In the genomic region with DNA sequence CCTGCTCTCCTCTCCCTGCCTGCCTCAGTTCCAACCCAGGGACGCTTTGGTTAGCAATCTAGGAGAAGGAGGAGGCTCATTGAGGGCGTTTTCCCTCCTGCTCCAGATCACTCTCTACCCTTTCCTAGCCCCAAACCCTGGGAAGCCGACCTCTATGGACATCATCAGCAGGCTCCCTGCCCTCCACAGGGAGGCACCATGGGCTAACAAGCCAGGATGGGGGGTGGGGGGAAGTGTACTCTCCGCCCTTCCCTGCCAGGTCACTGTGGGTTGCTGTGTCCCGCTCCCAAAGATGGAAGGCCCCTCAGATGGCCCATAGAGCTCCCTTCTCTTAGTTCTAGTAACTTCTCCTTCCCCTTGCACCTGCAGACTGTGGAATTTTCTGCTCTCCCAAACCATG, we compare ENCODE assay signal across 22 cellular contexts. TPM values are rescaled to one million over a fixed set of nuclear protein-coding genes. Genes with fewer than 3 reads are reported as not detected.
DNase-seq lines count a peak whose midpoint lies in the region; ATAC-seq, FAIRE-seq and TF ChIP-seq lines count a peak whose summit lies in the region.
"Had no signal": no experiment of that assay in that cellular context is flagged by ENCODE, and none has a peak within 500 bp of the region (broad histone marks: within the 10 kb centered on the region; RNA-seq: fewer than 3 reads in every experiment).

No MANE protein-coding gene starts in this region.

- H2AFZ ChIP-seq in K562 (ENCODE audit: low read depth, low read length) = no peak overlapping the region

- POLR2A ChIA-PET in K562 (lab: Yijun Ruan, JAX) = interaction anchor here (1.1 kb wide), 1 partner anchor 16 kb away, joined by 3 read pairs; no protein-coding TSS in a partner anchor

- ATAC-seq in activated naive CD8-positive, alpha-beta T cell treated with anti-CD3 and anti-CD28 coated beads, Interleukin-2, amount 50 U/mL, for 24 hours = peak; percentile 16
- peak; percentile 35; the same call in 1 of the 3 replicates for ATAC-seq in K562
- ATAC-seq in HG03432 (IDR thresholded peaks at IDR 0.05; ENCODE audit: unreplicated experiment) = no peak
- ATAC-seq in GM18519 (IDR thresholded peaks at IDR 0.05; ENCODE audit: low FRiP score, unreplicated experiment) = no peak
- ATAC-seq: CD8-positive, alpha-beta T cell; HCT116 had no signal

- intact Hi-C loops in K562 (cut with micrococcal nuclease) = no loop called here
- intact Hi-C loops in posterior vena cava (cut with DNase I) = no loop called here

- H3K27ac ChIP-seq in K562 (ENCODE audit: extremely low read depth, low read depth, low read length) = no peak overlapping the region
- H3K27ac ChIP-seq: BLaER1, HL-60 had no signal

- no peak for TF ChIP-seq EP300 in K562 (IDR thresholded peaks at IDR 0.05; ENCODE audit: low read length)

- 0 out of 6 replicates have a peak, but pooled peaks of 1 of the 3 experiments have one; percentile 4 for TF ChIP-seq CTCF in K562 (IDR thresholded peaks at IDR 0.05 in 2 of 3, conservative IDR thresholded peaks at IDR 0.05 in 1 of 3; ENCODE audit: insufficient read depth in 2 of 3, low read depth in 1 of 3, low read length in 3 of 3)

- no peaks in the 10 kb centered on the region for H3K9me3 ChIP-seq in K562 (replicated peaks; ENCODE audit: control insufficient read depth, insufficient read depth, low read depth, low read length)
- H3K9me3 ChIP-seq: BLaER1 had no signal

- no peaks in the 10 kb centered on the region for H3K4me1 ChIP-seq in K562 (replicated peaks in 1 of 2; ENCODE audit: control insufficient read depth in 2 of 2, insufficient read depth in 2 of 2, low read length in 2 of 2)

- in situ Hi-C loops in K562 (cut with MboI) = no loop called here

- H3K36me3 Mint-ChIP-seq in activated naive CD8-positive, alpha-beta T cell treated with anti-CD3 and anti-CD28 coated beads, Interleukin-2, amount 50 U/mL, for 24 hours (ENCODE audit: low read depth) = no peaks in the 10 kb centered on the region
- no peaks in the 10 kb centered on the region for H3K36me3 Mint-ChIP-seq in activated naive CD8-positive, alpha-beta T cell treated with anti-CD3 and anti-CD28 coated beads for 36 hours
- H3K36me3 Mint-ChIP-seq: CD14-positive monocyte; CD8-positive, alpha-beta T cell had no signal

- H3K27ac Mint-ChIP-seq in activated naive CD8-positive, alpha-beta T cell treated with anti-CD3 and anti-CD28 coated beads, Interleukin-2, amount 50 U/mL, for 24 hours = no peak overlapping the region
- H3K27ac Mint-ChIP-seq in activated naive CD8-positive, alpha-beta T cell treated with anti-CD3 and anti-CD28 coated beads for 36 hours = no peak overlapping the region
- H3K27ac Mint-ChIP-seq: CD14-positive monocyte; CD8-positive, alpha-beta T cell; HFFc6 had no signal

- DNase-seq in activated naive CD8-positive, alpha-beta T cell treated with anti-CD3 and anti-CD28 coated beads, Interleukin-2, amount 50 U/mL, for 24 hours = no peak
- no peak for DNase-seq in activated naive CD8-positive, alpha-beta T cell treated with anti-CD3 and anti-CD28 coated beads for 36 hours
- peak; percentile 51 for DNase-seq in H7
- peak in 1 of 4 experiments; percentile 19 for DNase-seq in K562 (ENCODE audit: extremely low read depth in 1 of 4, low spot score in 3 of 4)
- DNase-seq in posterior vena cava (ENCODE audit: low spot score) = peak; percentile 24
- DNase-seq in stimulated activated CD8-positive, alpha-beta memory T cell treated with anti-CD3 and anti-CD28 coated beads, Interleukin-4, amount 100 ng/mL, for 48 hours = no peak
- DNase-seq: 8988T; Calu3; CD8-positive, alpha-beta T cell; HFFc6; IMR-90; Karpas-422; KBM-7 had no signal

- TF ChIP-seq RAD21 in K562 (CRISPR knock-in tag; conservative IDR thresholded peaks at IDR 0.05 in 1 of 2, IDR thresholded peaks at IDR 0.05 in 1 of 2) = no peak; a peak in 1 of 4 replicates

- TF ChIP-seq POLR2A in K562 (conservative IDR thresholded peaks at IDR 0.05) = no peak

- no peaks in the 10 kb centered on the region for H3K4me1 Mint-ChIP-seq in activated naive CD8-positive, alpha-beta T cell treated with anti-CD3 and anti-CD28 coated beads, Interleukin-2, amount 50 U/mL, for 24 hours
- H3K4me1 Mint-ChIP-seq in activated naive CD8-positive, alpha-beta T cell treated with anti-CD3 and anti-CD28 coated beads for 36 hours = no peaks in the 10 kb centered on the region
- H3K4me1 Mint-ChIP-seq: CD14-positive monocyte had no signal

- no peak overlapping the region for H3K4me3 Mint-ChIP-seq in activated naive CD8-positive, alpha-beta T cell treated with anti-CD3 and anti-CD28 coated beads, Interleukin-2, amount 50 U/mL, for 24 hours
- no peak overlapping the region for H3K4me3 Mint-ChIP-seq in activated naive CD8-positive, alpha-beta T cell treated with anti-CD3 and anti-CD28 coated beads for 36 hours
- H3K4me3 Mint-ChIP-seq: CD14-positive monocyte; CD8-positive, alpha-beta T cell; HFFc6 had no signal

- CTCF ChIA-PET in K562 (lab: Yijun Ruan, JAX; ENCODE audit: low intra/inter-chr PET ratio) = interaction anchor here (0.5 kb wide), 1 partner anchor 384 kb away, joined by 4 read pairs; no protein-coding TSS in a partner anchor

- no peak overlapping the region for H3K4me3 ChIP-seq in H7 (ENCODE audit: insufficient read depth, low read depth, low read length)
- no peak overlapping the region for H3K4me3 ChIP-seq in K562
- H3K4me3 ChIP-seq: BLaER1 had no signal

- H3K27me3 Mint-ChIP-seq in activated naive CD8-positive, alpha-beta T cell treated with anti-CD3 and anti-CD28 coated beads, Interleukin-2, amount 50 U/mL, for 24 hours = peaks cover 15% of the 10 kb centered on the region
- H3K27me3 Mint-ChIP-seq in activated naive CD8-positive, alpha-beta T cell treated with anti-CD3 and anti-CD28 coated beads for 36 hours = peaks cover 26% of the 10 kb centered on the region

- H3K36me3 ChIP-seq in H7 (replicated peaks; ENCODE audit: control insufficient read depth, insufficient read depth, low read length) = no peaks in the 10 kb centered on the region
- H3K36me3 ChIP-seq in K562 (ENCODE audit: control insufficient read depth, insufficient read depth, low read length) = no peaks in the 10 kb centered on the region
- H3K36me3 ChIP-seq: BLaER1 had no signal

- H3K27me3 ChIP-seq in H7 (ENCODE audit: control insufficient read depth, insufficient read depth, low read length) (no peaks in the 10 kb centered on the region), K562 (ENCODE audit: control insufficient read depth in 2 of 2, insufficient read depth in 2 of 2, low read length in 2 of 2) (peaks cover 21 to 55% of the 10 kb centered on the region in 2 experiments; a peak in 4 of 5 replicates)
- H3K27me3 ChIP-seq: BLaER1 had no signal

- H4K20me1 ChIP-seq in K562 (replicated peaks; ENCODE audit: control insufficient read depth, insufficient read depth, low read length) = no peaks in the 10 kb centered on the region; the same call in 1 of the 2 replicates
- H4K20me1 ChIP-seq: BLaER1 had no signal

- WGBS in K562 (ENCODE audit: insufficient coverage, low coverage, missing lambda C conversion rate) = 0% methylated on average over 5 of the region's 5 CpGs

- H3K9me3 Mint-ChIP-seq in activated naive CD8-positive, alpha-beta T cell treated with anti-CD3 and anti-CD28 coated beads, Interleukin-2, amount 50 U/mL, for 24 hours = no peaks in the 10 kb centered on the region
- no peaks in the 10 kb centered on the region for H3K9me3 Mint-ChIP-seq in activated naive CD8-positive, alpha-beta T cell treated with anti-CD3 and anti-CD28 coated beads for 36 hours
- H3K9me3 Mint-ChIP-seq: CD14-positive monocyte; CD8-positive, alpha-beta T cell; HFFc6 had no signal

- H3K79me2 ChIP-seq in K562 (ENCODE audit: control insufficient read depth, insufficient read depth, low read length) = no peaks in the 10 kb centered on the region

- BruUV-seq in K562 (replicated peaks; lab: Mats Ljungman, UMichigan) = no TSS peak

- no peak for FAIRE-seq in K562 (lab: Jason Lieb, UNC)
- FAIRE-seq: G401.6 had no signal

- no peaks in the 10 kb centered on the region for H3K9me1 ChIP-seq in K562 (ENCODE audit: control insufficient read depth, insufficient read depth, low read length)

- H3K9ac ChIP-seq in K562 (ENCODE audit: insufficient read depth in 1 of 2, low read depth in 2 of 2, low read length in 2 of 2) = no peak overlapping the region
- H3K9ac ChIP-seq: BLaER1 had no signal

- no peak overlapping the region for H3K4me2 ChIP-seq in K562 (ENCODE audit: insufficient read depth, low read length)

TF ChIP-seq in K562, 482 proteins besides CTCF, POLR2A, EP300 and RAD21 (continues in another document):
- no peak for TF ChIP-seq ZNF695 (CRISPR knock-in tag; IDR thresholded peaks at IDR 0.05)
- TF ChIP-seq TSC22D4 (tag; IDR thresholded peaks at IDR 0.05) = no peak

RNA-seq across cellular contexts. Expression of a gene that starts 35.7 kb away (rescaled TPM):
- not detected for total RNA-seq in activated naive CD8-positive, alpha-beta T cell treated with anti-CD3 and anti-CD28 coated beads for 36 hours
- 0.21 and 0.63 TPM in 2 replicates for total RNA-seq in H7 (2014; rRNA removed; shearing (Covaris generic))
- not detected in 2 replicates for total RNA-seq in K562 (2011; cell fraction: chromatin; rRNA removed; ENCODE audit: low replicate concordance)
- not detected in 2 replicates for total RNA-seq in K562 (2011; cell fraction: nucleolus; rRNA removed)
- total RNA-seq in K562 (2011; cell fraction: nucleoplasm; rRNA removed) = not detected in 2 replicates
- total RNA-seq in K562 (2014; rRNA removed) = not detected in 2 replicates
- total RNA-seq in K562 (2014; rRNA removed; fragmentation: Illumina TruSeq; extraction: Trizol) = not detected in 2 replicates
- total RNA-seq in K562 (2015; rRNA removed; fragmentation: Illumina TruSeq; extraction: Trizol) = not detected in 2 replicates
- total RNA-seq in K562 (2021) = not detected in 2 replicates
- not detected in 2 replicates for polyA plus RNA-seq in K562 (2011; rRNA removed)
- not detected in 2 replicates for polyA plus RNA-seq in K562 (2011; cell fraction: cytosol; rRNA removed)
- polyA plus RNA-seq in K562 (2011; cell fraction: nucleus; rRNA removed) = not detected in 2 replicates
- 0.03 TPM in 1 of 2 replicates, not detected in the other for polyA plus RNA-seq in K562 (2012)
- not detected in 2 replicates for polyA plus RNA-seq in K562 (2014; fragmentation: Illumina TruSeq; extraction: Trizol)
- not detected for polyA plus RNA-seq in K562 (2014; fragmentation: Nextera tagmentation; extraction: Ambion mirVana)
- not detected in 2 replicates for polyA plus RNA-seq in K562 (2014; rRNA removed)
- not detected in 2 replicates for polyA minus RNA-seq in K562 (2011; rRNA and poly(A)+ RNA removed)
- not detected in 2 replicates for polyA minus RNA-seq in K562 (2011; cell fraction: cytosol; rRNA and poly(A)+ RNA removed)
- polyA minus RNA-seq in K562 (2011; cell fraction: nucleus; rRNA and poly(A)+ RNA removed) = not detected in 2 replicates
- total RNA-seq in posterior vena cava = 10 to 100 TPM; 24.6 to 27.8 TPM
- total RNA-seq: A673; CD8-positive, alpha-beta T cell; HT1080 had no signal
- polyA plus RNA-seq: CD14-positive monocyte had no signal

Comparison
In these comparisons a context has a peak if more than half of its experiments do, and no peak if none do; other contexts are left out.
1. ATAC-seq: peak in activated naive CD8-positive, alpha-beta T cell treated with anti-CD3 and anti-CD28 coated beads, Interleukin-2, amount 50 U/mL, for 24 hours (single experiment) and K562 (single experiment); none in HG03432 (single experiment) and GM18519 (single experiment).
2. DNase-seq: peak in H7 (single experiment) and posterior vena cava (single experiment); none in activated naive CD8-positive, alpha-beta T cell treated with anti-CD3 and anti-CD28 coated beads, Interleukin-2, amount 50 U/mL, for 24 hours (single experiment), activated naive CD8-positive, alpha-beta T cell treated with anti-CD3 and anti-CD28 coated beads for 36 hours (single experiment) and stimulated activated CD8-positive, alpha-beta memory T cell treated with anti-CD3 and anti-CD28 coated beads, Interleukin-4, amount 100 ng/mL, for 48 hours (single experiment).
3. RNA of a gene that starts 35.7 kb away (total RNA-seq): 24.6 to 27.8 TPM in posterior vena cava; 0.21 to 0.63 TPM in H7, not detected in activated naive CD8-positive, alpha-beta T cell treated with anti-CD3 and anti-CD28 coated beads for 36 hours and not detected in K562; every median in the first group is over 10 times any median in the second.